ENCODE assay signal across 20 cellular contexts in the genomic region with DNA sequence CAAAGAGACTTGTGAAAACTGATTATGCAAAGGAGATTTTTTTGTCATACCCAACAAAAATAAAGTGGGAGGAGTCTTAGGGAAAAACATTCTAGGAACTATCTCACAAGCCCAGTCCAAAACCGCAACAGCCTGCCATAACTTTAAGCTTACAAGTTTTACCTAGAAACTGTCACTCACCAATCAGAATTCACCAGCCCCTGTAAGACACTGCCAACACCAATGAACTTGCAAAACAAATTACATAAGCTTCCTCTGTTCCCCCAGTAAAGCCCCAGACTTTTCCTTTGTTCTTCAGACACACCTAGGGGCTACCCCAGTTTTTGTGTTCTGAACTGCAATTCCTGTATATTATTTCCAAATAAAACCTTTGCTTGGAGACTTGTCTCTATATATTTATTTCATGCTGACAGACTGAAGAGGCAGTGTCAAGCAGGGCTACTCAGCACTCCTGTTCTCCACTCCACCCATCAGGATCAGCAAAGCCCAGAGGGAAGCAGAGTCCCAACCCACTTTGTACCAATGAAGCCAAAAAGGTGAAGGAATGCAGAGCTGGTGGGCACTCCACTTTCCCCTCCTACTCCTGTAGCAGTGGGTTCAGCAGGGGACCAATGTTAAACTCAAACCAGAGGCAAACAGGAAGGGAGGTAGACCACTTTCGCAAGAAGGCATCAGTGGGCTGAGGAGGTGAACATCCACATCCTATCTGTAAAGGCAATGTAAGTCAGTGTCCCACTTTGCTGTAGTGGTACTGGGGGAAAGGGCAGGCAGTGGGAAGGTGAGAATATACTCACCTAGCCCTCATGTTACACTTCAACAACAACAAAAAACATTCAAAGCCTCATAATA.
A peak's percentile ranks its signal among the peaks of the same experiment; 100 is the strongest.
DNase-seq lines count a peak whose midpoint lies in the region; ATAC-seq and TF ChIP-seq lines count a peak whose summit lies in the region.
"Had no signal": no experiment of that assay in that cellular context is flagged by ENCODE, and none has a peak within 500 bp of the region (broad histone marks: within the 10 kb centered on the region; RNA-seq: fewer than 3 reads in every experiment).

No MANE protein-coding gene starts in this region.

- peaks cover under 1% of the 10 kb centered on the region for H3K9me3 ChIP-seq in T-helper 17 cell (ENCODE audit: control insufficient read depth, low read length, poor library complexity, severe bottlenecking)
- H3K9me3 ChIP-seq: Caco-2, sigmoid colon, testis had no signal

- no peaks in the 10 kb centered on the region for H3K9me3 Mint-ChIP-seq in activated naive CD4-positive, alpha-beta T cell treated with anti-CD3 and anti-CD28 coated beads, Interleukin-2, amount 50 U/mL, for 72 hours
- peaks cover 5% of the 10 kb centered on the region for H3K9me3 Mint-ChIP-seq in activated naive CD4-positive, alpha-beta T cell treated with anti-CD3 and anti-CD28 coated beads, Interleukin-2, amount 10 ng/mL, durations not matched to agents 7 days and 5 days
- H3K9me3 Mint-ChIP-seq in effector memory CD8-positive, alpha-beta T cell = no peaks in the 10 kb centered on the region
- H3K9me3 Mint-ChIP-seq in stimulated activated naive CD8-positive, alpha-beta T cell treated with anti-CD3 and anti-CD28 coated beads, Interleukin-15, Interleukin-2, amounts not matched to agents 100 ng/mL and 50 ng/mL, for 24 hours = peaks cover 5% of the 10 kb centered on the region
- peaks cover 5% of the 10 kb centered on the region for H3K9me3 Mint-ChIP-seq in mesothelial cell of epicardium
- H3K9me3 Mint-ChIP-seq: activated CD4-positive, alpha-beta memory T cell treated with anti-CD3 and anti-CD28 coated beads for 36 hours; central memory CD8-positive, alpha-beta T cell had no signal

- peak overlapping the region in 1 of 2 donors; percentile 49 for H3K27ac Mint-ChIP-seq in activated naive CD4-positive, alpha-beta T cell treated with anti-CD3 and anti-CD28 coated beads, Interleukin-2, amount 50 U/mL, for 72 hours
- H3K27ac Mint-ChIP-seq in activated naive CD4-positive, alpha-beta T cell treated with anti-CD3 and anti-CD28 coated beads, Interleukin-2, amount 10 ng/mL, durations not matched to agents 7 days and 5 days = no peak overlapping the region
- H3K27ac Mint-ChIP-seq in T-helper 17 cell (peak overlapping the region; percentile 80), mesothelial cell of epicardium (no peak overlapping the region)
- peak overlapping the region in 1 of 2 donors; percentile 14 for H3K27ac Mint-ChIP-seq in effector memory CD8-positive, alpha-beta T cell
- peak overlapping the region; percentile 84 for H3K27ac Mint-ChIP-seq in stimulated activated naive CD8-positive, alpha-beta T cell treated with anti-CD3 and anti-CD28 coated beads, Interleukin-15, Interleukin-2, amounts not matched to agents 100 ng/mL and 50 ng/mL, for 24 hours
- H3K27ac Mint-ChIP-seq: activated CD4-positive, alpha-beta memory T cell treated with anti-CD3 and anti-CD28 coated beads for 36 hours had no signal

- peaks cover 22% of the 10 kb centered on the region for H3K4me1 Mint-ChIP-seq in activated naive CD4-positive, alpha-beta T cell treated with anti-CD3 and anti-CD28 coated beads, Interleukin-2, amount 10 ng/mL, durations not matched to agents 7 days and 5 days
- H3K4me1 Mint-ChIP-seq in T-helper 17 cell = peaks cover 14% of the 10 kb centered on the region
- H3K4me1 Mint-ChIP-seq in effector memory CD8-positive, alpha-beta T cell (ENCODE audit: low read depth in 2 of 2) = peaks cover 8 to 12% of the 10 kb centered on the region in 2 donors
- H3K4me1 Mint-ChIP-seq in stimulated activated naive CD8-positive, alpha-beta T cell treated with anti-CD3 and anti-CD28 coated beads, Interleukin-15, Interleukin-2, amounts not matched to agents 100 ng/mL and 50 ng/mL, for 24 hours (ENCODE audit: low read depth) = peaks cover 51% of the 10 kb centered on the region
- no peaks in the 10 kb centered on the region for H3K4me1 Mint-ChIP-seq in mesothelial cell of epicardium

- ATAC-seq in activated naive CD4-positive, alpha-beta T cell treated with anti-CD3 and anti-CD28 coated beads, Interleukin-2, amount 50 U/mL, for 72 hours = peak; percentile 14 to 72
- no peak for ATAC-seq in T-helper 17 cell
- ATAC-seq in effector memory CD8-positive, alpha-beta T cell (replicated peaks) = peak; percentile 56
- ATAC-seq: Panc1, SK-N-SH treated with all-trans-retinoic acid at 6 μM for 48 hours had no signal

- no peak overlapping the region for H3K4me3 Mint-ChIP-seq in activated naive CD4-positive, alpha-beta T cell treated with anti-CD3 and anti-CD28 coated beads, Interleukin-2, amount 10 ng/mL, durations not matched to agents 7 days and 5 days
- no peak overlapping the region for H3K4me3 Mint-ChIP-seq in T-helper 17 cell
- peak overlapping the region in 1 of 2 donors; percentile 40 for H3K4me3 Mint-ChIP-seq in effector memory CD8-positive, alpha-beta T cell
- H3K4me3 Mint-ChIP-seq in stimulated activated naive CD8-positive, alpha-beta T cell treated with anti-CD3 and anti-CD28 coated beads, Interleukin-15, Interleukin-2, amounts not matched to agents 100 ng/mL and 50 ng/mL, for 24 hours = peak overlapping the region; percentile 53
- no peak overlapping the region for H3K4me3 Mint-ChIP-seq in mesothelial cell of epicardium
- H3K4me3 Mint-ChIP-seq: activated CD4-positive, alpha-beta memory T cell treated with anti-CD3 and anti-CD28 coated beads for 36 hours; central memory CD8-positive, alpha-beta T cell had no signal

- H3K27me3 Mint-ChIP-seq in activated naive CD4-positive, alpha-beta T cell treated with anti-CD3 and anti-CD28 coated beads, Interleukin-2, amount 10 ng/mL, durations not matched to agents 7 days and 5 days = no peaks in the 10 kb centered on the region
- H3K27me3 Mint-ChIP-seq in T-helper 17 cell = no peaks in the 10 kb centered on the region
- H3K27me3 Mint-ChIP-seq in effector memory CD8-positive, alpha-beta T cell = no peaks in the 10 kb centered on the region
- no peaks in the 10 kb centered on the region for H3K27me3 Mint-ChIP-seq in stimulated activated naive CD8-positive, alpha-beta T cell treated with anti-CD3 and anti-CD28 coated beads, Interleukin-15, Interleukin-2, amounts not matched to agents 100 ng/mL and 50 ng/mL, for 24 hours
- H3K27me3 Mint-ChIP-seq in mesothelial cell of epicardium (ENCODE audit: low read depth) = no peaks in the 10 kb centered on the region
- H3K27me3 Mint-ChIP-seq: activated CD4-positive, alpha-beta memory T cell treated with anti-CD3 and anti-CD28 coated beads for 36 hours; central memory CD8-positive, alpha-beta T cell had no signal

- CTCF ChIA-PET in activated naive CD4-positive, alpha-beta T cell treated with anti-CD3 and anti-CD28 coated beads, Interleukin-2, amount 10 ng/mL, durations not matched to agents 7 days and 5 days (lab: Charles Lee) = interaction anchor here (0.6 to 1.5 kb wide), 3 partner anchors 14 to 30 kb away, joined by 3 to 4 read pairs (median 3); no protein-coding TSS in a partner anchor

- DNase-seq in activated naive CD4-positive, alpha-beta T cell treated with anti-CD3 and anti-CD28 coated beads, Interleukin-2, amount 50 U/mL, for 72 hours (ENCODE audit: low spot score in 2 of 2) = no peak
- no peak for DNase-seq in activated naive CD4-positive, alpha-beta T cell treated with anti-CD3 and anti-CD28 coated beads, Interleukin-2, amount 10 ng/mL, durations not matched to agents 7 days and 5 days
- DNase-seq in T-helper 17 cell (no peak), mesothelial cell of epicardium (ENCODE audit: low spot score in 2 of 2, unreplicated experiment in 2 of 2) (no peak), DMS153 (lab: John Stamatoyannopoulos, UW) (no peak)
- DNase-seq in effector memory CD8-positive, alpha-beta T cell = no peak
- DNase-seq in stimulated activated CD8-positive, alpha-beta memory T cell treated with anti-CD3 and anti-CD28 coated beads, Interleukin-4, amount 100 ng/mL, for 48 hours = no peak
- DNase-seq: activated CD4-positive, alpha-beta memory T cell treated with anti-CD3 and anti-CD28 coated beads for 36 hours; Caco-2; effector memory CD4-positive, alpha-beta T cell; foreskin fibroblast; NCI-H2081; NCI-H526; sigmoid colon; stimulated activated CD4-positive, alpha-beta T cell treated with anti-CD3 and anti-CD28 coated beads, Interleukin-2, amount 100 ng/mL, for 24 hours; testis had no signal

- peaks cover 0 to 39% of the 10 kb centered on the region in 2 donors for H3K36me3 Mint-ChIP-seq in activated naive CD4-positive, alpha-beta T cell treated with anti-CD3 and anti-CD28 coated beads, Interleukin-2, amount 50 U/mL, for 72 hours
- H3K36me3 Mint-ChIP-seq in activated naive CD4-positive, alpha-beta T cell treated with anti-CD3 and anti-CD28 coated beads, Interleukin-2, amount 10 ng/mL, durations not matched to agents 7 days and 5 days = peaks cover 3% of the 10 kb centered on the region
- H3K36me3 Mint-ChIP-seq in T-helper 17 cell (ENCODE audit: low read depth) (peaks cover 2% of the 10 kb centered on the region), mesothelial cell of epicardium (no peaks in the 10 kb centered on the region)
- H3K36me3 Mint-ChIP-seq in effector memory CD8-positive, alpha-beta T cell (ENCODE audit: insufficient read depth) = no peaks in the 10 kb centered on the region
- H3K36me3 Mint-ChIP-seq in stimulated activated naive CD8-positive, alpha-beta T cell treated with anti-CD3 and anti-CD28 coated beads, Interleukin-15, Interleukin-2, amounts not matched to agents 100 ng/mL and 50 ng/mL, for 24 hours (ENCODE audit: low read depth) = peaks cover 7% of the 10 kb centered on the region
- H3K36me3 Mint-ChIP-seq: activated CD4-positive, alpha-beta memory T cell treated with anti-CD3 and anti-CD28 coated beads for 36 hours had no signal

- no peak for TF ChIP-seq CTCF in mesothelial cell of epicardium (IDR thresholded peaks at IDR 0.05; ENCODE audit: unreplicated experiment)

Comparison
In these comparisons a context has a peak if more than half of its experiments do, and no peak if none do; other contexts are left out.
1. H3K27ac Mint-ChIP-seq: peak in T-helper 17 cell (single experiment) and stimulated activated naive CD8-positive, alpha-beta T cell treated with anti-CD3 and anti-CD28 coated beads, Interleukin-15, Interleukin-2, amounts not matched to agents 100 ng/mL and 50 ng/mL, for 24 hours (single experiment); none in activated naive CD4-positive, alpha-beta T cell treated with anti-CD3 and anti-CD28 coated beads, Interleukin-2, amount 10 ng/mL, durations not matched to agents 7 days and 5 days (single experiment) and mesothelial cell of epicardium (single experiment).